8 cellular contexts compared by ENCODE assay signal in the genomic region with DNA sequence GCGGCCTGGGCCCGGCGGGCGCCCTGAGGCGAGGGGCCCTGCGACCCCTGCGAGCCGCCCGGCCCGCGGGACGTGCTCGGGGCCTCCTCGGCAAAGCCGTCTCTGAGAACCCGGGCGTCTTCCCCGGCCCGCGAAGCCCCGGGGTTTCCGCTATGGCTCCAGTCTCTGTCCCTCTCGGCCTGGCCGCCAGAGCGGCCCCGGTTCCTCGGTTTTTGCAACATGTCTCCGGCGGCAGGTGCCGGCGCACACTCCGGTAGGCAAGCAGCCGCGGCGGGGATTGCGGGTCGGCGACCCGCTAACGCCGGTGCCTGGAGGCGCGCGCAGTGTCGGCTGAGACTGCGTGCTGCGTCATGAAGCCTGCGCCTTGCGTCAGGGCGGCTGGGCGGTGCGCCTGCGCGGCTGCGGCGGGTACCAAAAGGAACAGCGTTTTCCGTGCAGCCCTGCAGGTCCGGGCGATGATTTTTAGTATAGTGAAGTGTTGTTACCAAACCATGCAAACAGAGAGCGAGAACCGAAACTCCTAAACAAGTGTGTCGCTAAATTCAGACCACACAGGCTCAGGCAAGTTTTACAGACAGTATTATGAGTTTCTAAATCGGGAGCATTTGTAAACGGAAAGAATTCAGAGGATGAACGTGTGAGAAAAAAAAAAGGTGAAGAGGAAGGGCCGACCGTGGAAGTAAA. TPM values are rescaled to one million over a fixed set of nuclear protein-coding genes. Genes with fewer than 3 reads are reported as not detected.
DNase-seq lines count a peak whose midpoint lies in the region; ATAC-seq and TF ChIP-seq lines count a peak whose summit lies in the region.

Gene NSMCE3 (minus strand): TSS at position 338 of the 684 bp plus-strand sequence. CDS start 117 bp downstream, at position 221.

- peak within 1 kb of the TSS; percentile 95 for H3K4me3 Mint-ChIP-seq in WTC11

- CTCF ChIA-PET in WTC11 (lab: Charles Lee): interaction anchor here (1.6 kb wide), 1 partner anchor 130 kb away, joined by 8 read pairs; no protein-coding TSS in a partner anchor

- POLR2A ChIA-PET in WTC11 (lab: Charles Lee): no interaction called here

- peak within 1 kb of the TSS; percentile 92 for H3K27ac Mint-ChIP-seq in WTC11

- H3K9me3 Mint-ChIP-seq in WTC11: no peaks in the 10 kb centered on the region

- H3K27me3 Mint-ChIP-seq in WTC11 (ENCODE audit: low read depth): no peaks in the 10 kb centered on the region

- peak within 1 kb of the TSS; percentile 92 for H3K27ac ChIP-seq in caudate nucleus (ENCODE audit: low read depth, low read length)

- ATAC-seq in GM18870 (IDR thresholded peaks at IDR 0.05; ENCODE audit: unreplicated experiment) (peak; percentile 90), HG03108 (IDR thresholded peaks at IDR 0.05; ENCODE audit: unreplicated experiment) (peak; percentile 82), WTC11 (peak; percentile 94)

- H3K4me1 Mint-ChIP-seq in WTC11: peaks cover 33% of the 10 kb centered on the region

- in situ Hi-C loops in ACHN (cut with HindIII; ENCODE audit: low pct_ligation_motif_present, low pct_unique_long_range_greater_than_20kb, low sequenced_read_pairs): no loop called here

- H3K36me3 Mint-ChIP-seq in WTC11: no peaks in the 10 kb centered on the region

- DNase-seq in ACHN (peak; percentile 85), NCI-H2196 treated with DMSO at 0.1 percent for 48 hours (lab: John Stamatoyannopoulos, UW; ENCODE audit: unreplicated experiment) (peak; percentile 27), WTC11 (ENCODE audit: low spot score) (peak; percentile 87), caudate nucleus (lab: John Stamatoyannopoulos, UW) (peak in 60 of 61 donors; percentile 51 to 94 (median 86)), iris pigment epithelial cell (ENCODE audit: low read depth) (peak; percentile 89)
- peak; percentile 80 to 84 for DNase-seq in stimulated activated CD4-positive, alpha-beta T cell treated with anti-CD3 and anti-CD28 coated beads, Interleukin-12 subunit alpha, Interleukin-12 subunit beta, amount 100 ng/mL, for 24 hours (ENCODE audit: low read depth in 2 of 2)

- TF ChIP-seq CTCF in WTC11 (IDR thresholded peaks at IDR 0.05): no peak

TF ChIP-seq in WTC11, 78 proteins besides CTCF, POLR2A, EP300 and RAD21:
- TF ChIP-seq ELF4 (CRISPR knock-in tag; IDR thresholded peaks at IDR 0.05; ENCODE audit: low read depth): no peak
- TF ChIP-seq CREM (CRISPR knock-in tag; IDR thresholded peaks at IDR 0.05): peak; percentile 84
- TF ChIP-seq, protein P1, sequence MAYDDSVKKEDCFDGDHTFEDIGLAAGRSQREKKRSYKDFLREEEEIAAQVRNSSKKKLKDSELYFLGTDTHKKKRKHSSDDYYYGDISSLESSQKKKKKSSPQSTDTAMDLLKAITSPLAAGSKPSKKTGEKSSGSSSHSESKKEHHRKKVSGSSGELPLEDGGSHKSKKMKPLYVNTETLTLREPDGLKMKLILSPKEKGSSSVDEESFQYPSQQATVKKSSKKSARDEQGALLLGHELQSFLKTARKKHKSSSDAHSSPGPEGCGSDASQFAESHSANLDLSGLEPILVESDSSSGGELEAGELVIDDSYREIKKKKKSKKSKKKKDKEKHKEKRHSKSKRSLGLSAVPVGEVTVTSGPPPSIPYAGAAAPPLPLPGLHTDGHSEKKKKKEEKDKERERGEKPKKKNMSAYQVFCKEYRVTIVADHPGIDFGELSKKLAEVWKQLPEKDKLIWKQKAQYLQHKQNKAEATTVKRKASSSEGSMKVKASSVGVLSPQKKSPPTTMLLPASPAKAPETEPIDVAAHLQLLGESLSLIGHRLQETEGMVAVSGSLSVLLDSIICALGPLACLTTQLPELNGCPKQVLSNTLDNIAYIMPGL (CRISPR knock-in tag; IDR thresholded peaks at IDR 0.05): peak; percentile 65; the same call in 1 of the 2 replicates
- TF ChIP-seq, protein P2, sequence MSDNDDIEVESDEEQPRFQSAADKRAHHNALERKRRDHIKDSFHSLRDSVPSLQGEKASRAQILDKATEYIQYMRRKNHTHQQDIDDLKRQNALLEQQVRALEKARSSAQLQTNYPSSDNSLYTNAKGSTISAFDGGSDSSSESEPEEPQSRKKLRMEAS (CRISPR knock-in tag; IDR thresholded peaks at IDR 0.05): peak; percentile 81; the same call in 1 of the 2 replicates
- TF ChIP-seq ATF3 (CRISPR knock-in tag; conservative IDR thresholded peaks at IDR 0.05): no peak
- peak; percentile 65; the same call in 1 of the 2 replicates for TF ChIP-seq SP1 (CRISPR knock-in tag; conservative IDR thresholded peaks at IDR 0.05)
- peak; percentile 45; the same call in 1 of the 2 replicates for TF ChIP-seq ETV6 (CRISPR knock-in tag; IDR thresholded peaks at IDR 0.05)
- TF ChIP-seq FOXP4 (CRISPR knock-in tag; IDR thresholded peaks at IDR 0.05): peak; percentile 59; the same call in 1 of the 2 replicates
- TF ChIP-seq FOXK1 (CRISPR knock-in tag; IDR thresholded peaks at IDR 0.05): peak; percentile 83; the same call in 1 of the 2 replicates
- peak; percentile 88 for TF ChIP-seq GABPB1 (CRISPR knock-in tag; IDR thresholded peaks at IDR 0.05)
- TF ChIP-seq CREB1 (CRISPR knock-in tag; IDR thresholded peaks at IDR 0.05): peak; percentile 55; the same call in 1 of the 2 replicates
- no peak for TF ChIP-seq ZNF121 (CRISPR knock-in tag; IDR thresholded peaks at IDR 0.05)
- peak; percentile 72 for TF ChIP-seq E2F5 (CRISPR knock-in tag; IDR thresholded peaks at IDR 0.05)

RNA-seq across cellular contexts. Expression of gene NSMCE3, which starts in this region (rescaled TPM):
- total RNA-seq in WTC11 (2021): 6.6 to 8.5 TPM (median 8.0 TPM) in 3 replicates

Comparison
In these comparisons a context has a peak if more than half of its experiments do, and no peak if none do; other contexts are left out.
1. Peak in every context shown above with its lines: DNase-seq, ATAC-seq and H3K27ac ChIP-seq.
2. DNase-seq: peak in every context shown above with its lines; median percentile 89 in iris pigment epithelial cell; 87 in WTC11; 86 in caudate nucleus; 85 in ACHN; 82 in stimulated activated CD4-positive, alpha-beta T cell treated with anti-CD3 and anti-CD28 coated beads, Interleukin-12 subunit alpha, Interleukin-12 subunit beta, amount 100 ng/mL, for 24 hours; 27 in NCI-H2196 treated with DMSO at 0.1 percent for 48 hours.